ENCODE assay signal across 1 cellular context in the genomic region with DNA sequence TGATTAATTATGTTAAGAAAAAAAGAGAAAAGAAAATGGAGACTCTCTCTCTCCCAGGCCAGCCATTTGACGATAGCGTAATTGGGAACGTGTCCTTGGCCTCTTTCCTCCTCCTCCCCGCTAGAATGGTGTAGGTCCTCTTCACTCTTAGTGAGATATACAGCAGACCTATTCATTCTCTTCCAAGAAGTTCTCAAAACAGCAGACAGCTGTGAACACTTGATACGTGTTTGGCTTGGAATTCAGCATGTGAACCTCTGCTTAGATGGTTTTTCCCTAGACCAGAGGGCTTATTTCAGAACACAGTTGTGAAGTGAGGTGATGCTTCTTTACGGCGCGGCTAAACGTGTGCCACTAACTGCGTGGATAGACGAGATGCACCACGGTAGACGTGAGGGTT.
TF ChIP-seq lines count a peak whose summit lies in the region.

No MANE protein-coding gene starts in this region.

TF ChIP-seq in HepG2, 621 proteins besides CTCF, POLR2A, EP300 and RAD21 (continued from another document):
- TF ChIP-seq, protein P1, sequence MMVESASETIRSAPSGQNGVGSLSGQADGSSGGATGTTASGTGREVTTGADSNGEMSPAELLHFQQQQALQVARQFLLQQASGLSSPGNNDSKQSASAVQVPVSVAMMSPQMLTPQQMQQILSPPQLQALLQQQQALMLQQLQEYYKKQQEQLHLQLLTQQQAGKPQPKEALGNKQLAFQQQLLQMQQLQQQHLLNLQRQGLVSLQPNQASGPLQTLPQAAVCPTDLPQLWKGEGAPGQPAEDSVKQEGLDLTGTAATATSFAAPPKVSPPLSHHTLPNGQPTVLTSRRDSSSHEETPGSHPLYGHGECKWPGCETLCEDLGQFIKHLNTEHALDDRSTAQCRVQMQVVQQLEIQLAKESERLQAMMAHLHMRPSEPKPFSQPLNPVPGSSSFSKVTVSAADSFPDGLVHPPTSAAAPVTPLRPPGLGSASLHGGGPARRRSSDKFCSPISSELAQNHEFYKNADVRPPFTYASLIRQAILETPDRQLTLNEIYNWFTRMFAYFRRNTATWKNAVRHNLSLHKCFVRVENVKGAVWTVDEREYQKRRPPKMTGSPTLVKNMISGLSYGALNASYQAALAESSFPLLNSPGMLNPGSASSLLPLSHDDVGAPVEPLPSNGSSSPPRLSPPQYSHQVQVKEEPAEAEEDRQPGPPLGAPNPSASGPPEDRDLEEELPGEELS (CRISPR knock-in tag; IDR thresholded peaks at IDR 0.05), result no peak
- no peak for TF ChIP-seq ZNF616 (CRISPR knock-in tag; IDR thresholded peaks at IDR 0.05; ENCODE audit: low read depth)
- TF ChIP-seq ZC3H13 (CRISPR knock-in tag; IDR thresholded peaks at IDR 0.05), result no peak
- no peak for TF ChIP-seq ZNF260 (CRISPR knock-in tag; IDR thresholded peaks at IDR 0.05; ENCODE audit: borderline replicate concordance, low read depth)
